9 cellular contexts compared by ENCODE assay signal in the genomic region with DNA sequence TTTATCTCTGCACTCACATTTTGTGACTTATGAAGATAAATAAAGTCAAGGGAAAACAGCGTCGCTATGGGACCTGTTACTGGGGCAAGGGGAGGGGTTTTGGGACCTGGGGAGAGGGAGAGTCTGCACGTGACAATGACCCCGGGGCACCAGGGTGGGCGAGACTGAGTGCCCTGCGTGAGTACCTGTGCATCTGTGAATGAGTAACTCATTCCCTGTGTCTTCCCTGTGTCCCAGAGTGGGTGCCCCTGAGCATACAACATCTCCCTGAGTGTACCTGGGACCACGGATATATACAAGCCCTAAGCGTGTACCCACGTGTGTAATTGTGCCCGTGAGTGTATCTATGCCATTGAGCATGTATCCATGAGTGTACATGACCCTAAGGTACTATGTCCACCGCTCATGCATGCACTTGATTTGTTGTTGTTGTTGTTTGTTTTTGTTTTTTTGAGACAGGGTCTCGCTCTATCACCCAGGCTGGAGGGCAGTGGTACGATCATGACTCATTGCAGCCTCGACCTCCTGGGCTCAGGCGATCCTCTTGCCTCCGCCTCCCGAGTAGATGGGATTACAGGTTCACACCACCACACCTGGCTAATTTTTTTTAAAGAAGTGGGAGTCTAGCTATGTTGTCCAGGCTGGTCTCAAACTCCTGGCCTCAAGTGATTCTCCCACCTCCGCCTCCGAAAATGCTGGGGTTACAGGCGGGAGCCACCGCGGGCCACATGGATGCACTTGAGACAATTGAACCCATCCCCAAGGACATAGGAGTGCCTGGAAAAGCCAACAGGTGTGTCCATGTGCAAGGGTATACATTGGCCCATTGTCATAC. TPM values are rescaled to one million over a fixed set of nuclear protein-coding genes. Genes with fewer than 3 reads are reported as not detected.
DNase-seq lines count a peak whose midpoint lies in the region; ATAC-seq and TF ChIP-seq lines count a peak whose summit lies in the region.
"Had no signal": no experiment of that assay in that cellular context is flagged by ENCODE, and none has a peak within 500 bp of the region (broad histone marks: within the 10 kb centered on the region; RNA-seq: fewer than 3 reads in every experiment).

No MANE protein-coding gene starts in this region.

- peaks cover 0 to 39% (median 13%) of the 10 kb centered on the region in 9 donors for H3K4me1 ChIP-seq in heart right ventricle
- peaks cover 4 to 11% of the 10 kb centered on the region in 2 donors for H3K4me1 ChIP-seq in ascending aorta
- H3K4me1 ChIP-seq in lower lobe of right lung: peaks cover 14% of the 10 kb centered on the region
- H3K4me1 ChIP-seq in upper lobe of right lung: peaks cover 6% of the 10 kb centered on the region
- H3K4me1 ChIP-seq in mucosa of descending colon (ENCODE audit: low read depth): peaks cover 10% of the 10 kb centered on the region

- no peak for TF ChIP-seq CTCF in heart right ventricle (IDR thresholded peaks at IDR 0.05)
- TF ChIP-seq CTCF in ascending aorta (IDR thresholded peaks at IDR 0.05): no peak
- TF ChIP-seq CTCF in lower lobe of right lung (IDR thresholded peaks at IDR 0.05): no peak
- no peak for TF ChIP-seq CTCF in upper lobe of right lung (IDR thresholded peaks at IDR 0.05)
- TF ChIP-seq CTCF in mucosa of descending colon (IDR thresholded peaks at IDR 0.05): no peak

- peak overlapping the region in 9 of 10 donors; percentile 94 to 100 (median 100) for H3K4me3 ChIP-seq in heart right ventricle
- H3K4me3 ChIP-seq in ascending aorta: peak overlapping the region; percentile 98 to 99
- H3K4me3 ChIP-seq in lower lobe of right lung: peak overlapping the region; percentile 100
- peak overlapping the region; percentile 100 for H3K4me3 ChIP-seq in upper lobe of right lung
- no peak overlapping the region for H3K4me3 ChIP-seq in mucosa of descending colon

- H3K9me3 ChIP-seq in heart right ventricle (no peaks in the 10 kb centered on the region), ascending aorta (no peaks in the 10 kb centered on the region), lower lobe of right lung (no peaks in the 10 kb centered on the region), upper lobe of right lung (no peaks in the 10 kb centered on the region), mucosa of descending colon (no peaks in the 10 kb centered on the region)

- intact Hi-C loops in heart right ventricle (cut with DNase I) (loop anchor here (1.0 to 10.0 kb wide), 14 partner anchors 27 to 575 kb away; no protein-coding TSS in a partner anchor), left cardiac atrium (cut with DNase I) (loop anchor here (5.0 to 10.0 kb wide), 2 partner anchors 113 to 325 kb away; no protein-coding TSS in a partner anchor), ascending aorta (cut with DNase I) (loop anchor here (1.0 to 2.0 kb wide), 5 partner anchors 28 to 577 kb away; partner anchors contain the start of genes PET100 and XAB2), lower lobe of right lung (cut with DNase I) (loop anchor here (2.0 kb wide), 1 partner anchor 111 kb away; no protein-coding TSS in a partner anchor), upper lobe of right lung (cut with DNase I) (loop anchor here (10.0 kb wide), 1 partner anchor 125 kb away; no protein-coding TSS in a partner anchor), mucosa of descending colon (cut with DNase I, micrococcal nuclease) (loop anchor here in 1 of 2 donors (5.0 to 10.0 kb wide), 2 partner anchors 113 to 115 kb away; no protein-coding TSS in a partner anchor)

- H3K27ac ChIP-seq in heart right ventricle: peak overlapping the region in 1 of 10 donors; percentile 99
- H3K27ac ChIP-seq in ascending aorta: no peak overlapping the region
- H3K27ac ChIP-seq in lower lobe of right lung: peak overlapping the region; percentile 92
- H3K27ac ChIP-seq in upper lobe of right lung: no peak overlapping the region

- WGBS in heart right ventricle, 2 donors: 48 to 54% methylated on average over 22 of the region's 22 CpGs

- H3K27me3 ChIP-seq in heart right ventricle (peaks cover 0 to 32% (median 15%) of the 10 kb centered on the region in 7 donors), ascending aorta (no peaks in the 10 kb centered on the region), lower lobe of right lung (ENCODE audit: low read depth) (peaks cover 4% of the 10 kb centered on the region), upper lobe of right lung (no peaks in the 10 kb centered on the region)

- peaks cover 0 to 31% (median 6%) of the 10 kb centered on the region in 9 donors for H3K36me3 ChIP-seq in heart right ventricle
- H3K36me3 ChIP-seq in ascending aorta: peaks cover 26 to 28% of the 10 kb centered on the region in 2 donors
- peaks cover 29% of the 10 kb centered on the region for H3K36me3 ChIP-seq in lower lobe of right lung
- peaks cover 22% of the 10 kb centered on the region for H3K36me3 ChIP-seq in upper lobe of right lung
- H3K36me3 ChIP-seq in mucosa of descending colon (ENCODE audit: low read depth): no peaks in the 10 kb centered on the region

- ATAC-seq in heart right ventricle (peak in 1 of 8 donors; percentile 6), left cardiac atrium (no peak), lower lobe of right lung (no peak), upper lobe of right lung (no peak), mucosa of descending colon (no peak), GM21528 (IDR thresholded peaks at IDR 0.05; ENCODE audit: low FRiP score, unreplicated experiment) (no peak)

- DNase-seq in heart right ventricle (no peak), left cardiac atrium (no peak), ascending aorta (ENCODE audit: low spot score in 2 of 2) (no peak), lower lobe of right lung (no peak), upper lobe of right lung (no peak), mucosa of descending colon (no peak)
- DNase-seq in stimulated activated CD4-positive, alpha-beta T cell treated with anti-CD3 and anti-CD28 coated beads, Interleukin-2, amount 100 ng/mL, for 24 hours: no peak

RNA-seq across cellular contexts. Expression of gene TRAPPC5, which starts 0.6 kb away (rescaled TPM):
- total RNA-seq in heart right ventricle: 100 to 1,000 TPM in 3 of 10 donors, 10 to 100 TPM in 7; 75.3 to 132 (median 86.0) TPM
- 100 to 1,000 TPM; 149 to 388 TPM for polyA plus RNA-seq in heart right ventricle
- 100 to 1,000 TPM in 1 of 2 donors, 10 to 100 TPM in 1; 82.6 to 108 TPM for total RNA-seq in left cardiac atrium
- total RNA-seq in ascending aorta: 166 TPM
- total RNA-seq in lower lobe of right lung: 75.3 TPM
- total RNA-seq in upper lobe of right lung: 83.9 TPM
- total RNA-seq in mucosa of descending colon: 10 to 100 TPM; 72.5 to 97.0 (median 91.1) TPM

RNA-seq across cellular contexts. Expression of gene MCEMP1, which starts 3.1 kb away (rescaled TPM):
- total RNA-seq in heart right ventricle (1 to 10 TPM in 1 of 10 donors, under 1 TPM in 5, not detected in 4; 0.17 to 1.2 (median 0.25) TPM), left cardiac atrium (1 to 10 TPM; 1.2 to 1.7 TPM), ascending aorta (not detected), lower lobe of right lung (184 TPM), upper lobe of right lung (97.9 TPM), mucosa of descending colon (under 1 TPM in 2 of 3 donors, not detected in 1; 0.36 to 0.38 TPM)
- under 1 TPM in 1 of 2 donors, not detected in 1; 0.71 TPM for polyA plus RNA-seq in heart right ventricle
- total RNA-seq: renal cortical epithelial cell had no signal

RNA-seq across cellular contexts. Expression of gene RETN, which starts 11.1 kb away (rescaled TPM):
- under 1 TPM in 2 of 10 donors, not detected in 8; 0.51 to 0.76 TPM for total RNA-seq in heart right ventricle
- 10 to 100 TPM in 1 of 2 donors, 1 to 10 TPM in 1; 8.5 to 12.6 TPM for polyA plus RNA-seq in heart right ventricle
- 1 to 10 TPM; 1.4 to 1.6 TPM for total RNA-seq in left cardiac atrium
- total RNA-seq in ascending aorta: not detected
- 21.1 TPM for total RNA-seq in lower lobe of right lung
- total RNA-seq in upper lobe of right lung: 12.5 TPM
- total RNA-seq in mucosa of descending colon: not detected
- total RNA-seq: renal cortical epithelial cell had no signal

RNA-seq across cellular contexts. Expression of gene FCER2, which starts 21.9 kb away (rescaled TPM):
- total RNA-seq in heart right ventricle (1 to 10 TPM in 1 of 10 donors, under 1 TPM in 4, not detected in 5; 0.21 to 1.0 (median 0.44) TPM), left cardiac atrium (1 to 10 TPM in 1 of 2 donors, under 1 TPM in 1; 0.31 to 1.7 TPM), ascending aorta (not detected), lower lobe of right lung (0.50 TPM), upper lobe of right lung (0.58 TPM), mucosa of descending colon (under 1 TPM; 0.26 to 0.44 (median 0.29) TPM)
- polyA plus RNA-seq in heart right ventricle: under 1 TPM; 0.13 to 0.44 TPM
- total RNA-seq: renal cortical epithelial cell had no signal

RNA-seq across cellular contexts. Expression of gene STXBP2, which starts 43.1 kb away (rescaled TPM):
- total RNA-seq in heart right ventricle (10 to 100 TPM in 2 of 10 donors, 1 to 10 TPM in 8; 1.6 to 19.6 (median 2.5) TPM), left cardiac atrium (10 to 100 TPM; 13.5 to 18.2 TPM), ascending aorta (26.6 TPM), lower lobe of right lung (200 TPM), upper lobe of right lung (162 TPM), mucosa of descending colon (100 to 1,000 TPM; 114 to 209 (median 183) TPM)
- 1 to 10 TPM; 6.0 to 6.7 TPM for polyA plus RNA-seq in heart right ventricle

Comparison
In these comparisons a context has a peak if more than half of its experiments do, and no peak if none do; other contexts are left out.
1. RNA of gene MCEMP1, which starts 3.1 kb away (total RNA-seq): 184 TPM in lower lobe of right lung (single experiment) and 97.9 TPM in upper lobe of right lung (single experiment); 1.2 to 1.7 TPM in left cardiac atrium, 0.36 to 0.38 TPM in mucosa of descending colon, 0.17 to 1.2 TPM in heart right ventricle and not detected in ascending aorta (single experiment); every median in the first group is over 10 times any median in the second.